ENCODE assay signal across 1 cellular context in the genomic region with DNA sequence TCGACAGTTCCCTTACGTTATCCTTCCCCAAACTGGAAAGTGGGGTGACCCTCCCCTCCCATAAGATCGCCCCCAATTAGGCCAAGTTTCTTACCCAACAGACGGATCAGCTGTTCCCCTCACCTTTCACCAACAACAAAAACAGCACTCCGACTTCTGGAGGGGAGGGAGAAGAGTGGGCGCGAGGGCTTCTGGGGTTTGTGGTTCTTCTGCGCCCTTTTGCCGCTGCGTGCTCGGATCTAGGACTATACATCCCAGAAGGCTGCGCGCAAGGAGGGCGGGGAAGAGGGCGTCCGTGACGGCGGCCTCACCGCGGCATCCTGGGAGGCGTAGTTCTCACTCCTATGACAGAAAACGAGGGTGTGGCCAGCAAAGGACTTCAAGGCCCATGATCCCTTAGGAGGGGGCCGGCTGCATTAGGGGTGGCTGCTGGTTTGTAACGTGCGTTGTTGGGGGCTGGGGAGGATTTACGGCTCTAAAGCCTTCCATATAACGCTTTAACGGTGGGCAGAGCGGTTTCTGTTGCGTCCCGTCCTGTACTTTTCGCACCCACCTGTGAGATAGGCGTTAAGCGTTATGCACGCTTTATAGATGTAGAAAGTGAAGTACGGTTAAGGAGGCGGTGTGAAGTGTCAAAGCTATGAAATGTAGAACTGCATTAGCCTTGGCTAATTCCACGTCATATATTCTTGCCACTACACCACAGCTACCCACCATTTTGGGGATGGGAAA.
TF ChIP-seq lines count a peak whose summit lies in the region.

A gene with protein sequence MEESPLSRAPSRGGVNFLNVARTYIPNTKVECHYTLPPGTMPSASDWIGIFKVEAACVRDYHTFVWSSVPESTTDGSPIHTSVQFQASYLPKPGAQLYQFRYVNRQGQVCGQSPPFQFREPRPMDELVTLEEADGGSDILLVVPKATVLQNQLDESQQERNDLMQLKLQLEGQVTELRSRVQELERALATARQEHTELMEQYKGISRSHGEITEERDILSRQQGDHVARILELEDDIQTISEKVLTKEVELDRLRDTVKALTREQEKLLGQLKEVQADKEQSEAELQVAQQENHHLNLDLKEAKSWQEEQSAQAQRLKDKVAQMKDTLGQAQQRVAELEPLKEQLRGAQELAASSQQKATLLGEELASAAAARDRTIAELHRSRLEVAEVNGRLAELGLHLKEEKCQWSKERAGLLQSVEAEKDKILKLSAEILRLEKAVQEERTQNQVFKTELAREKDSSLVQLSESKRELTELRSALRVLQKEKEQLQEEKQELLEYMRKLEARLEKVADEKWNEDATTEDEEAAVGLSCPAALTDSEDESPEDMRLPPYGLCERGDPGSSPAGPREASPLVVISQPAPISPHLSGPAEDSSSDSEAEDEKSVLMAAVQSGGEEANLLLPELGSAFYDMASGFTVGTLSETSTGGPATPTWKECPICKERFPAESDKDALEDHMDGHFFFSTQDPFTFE (minus strand): TSS at position 143 of the 732 bp plus-strand sequence. CDS start 2,210 bp downstream, outside the sequence.

TF ChIP-seq in H1, 55 proteins besides CTCF, POLR2A, EP300 and RAD21 (continued from another document):
- TF ChIP-seq, protein P1, sequence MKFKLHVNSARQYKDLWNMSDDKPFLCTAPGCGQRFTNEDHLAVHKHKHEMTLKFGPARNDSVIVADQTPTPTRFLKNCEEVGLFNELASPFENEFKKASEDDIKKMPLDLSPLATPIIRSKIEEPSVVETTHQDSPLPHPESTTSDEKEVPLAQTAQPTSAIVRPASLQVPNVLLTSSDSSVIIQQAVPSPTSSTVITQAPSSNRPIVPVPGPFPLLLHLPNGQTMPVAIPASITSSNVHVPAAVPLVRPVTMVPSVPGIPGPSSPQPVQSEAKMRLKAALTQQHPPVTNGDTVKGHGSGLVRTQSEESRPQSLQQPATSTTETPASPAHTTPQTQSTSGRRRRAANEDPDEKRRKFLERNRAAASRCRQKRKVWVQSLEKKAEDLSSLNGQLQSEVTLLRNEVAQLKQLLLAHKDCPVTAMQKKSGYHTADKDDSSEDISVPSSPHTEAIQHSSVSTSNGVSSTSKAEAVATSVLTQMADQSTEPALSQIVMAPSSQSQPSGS (IDR thresholded peaks at IDR 0.05; ENCODE audit: low read length) = no peak
- peak; percentile 51; the same call in 1 of the 2 replicates for TF ChIP-seq POLR2AphosphoS5 (IDR thresholded peaks at IDR 0.05; ENCODE audit: low read depth, low read length)
